21 cellular contexts compared by ENCODE assay signal in the genomic region with DNA sequence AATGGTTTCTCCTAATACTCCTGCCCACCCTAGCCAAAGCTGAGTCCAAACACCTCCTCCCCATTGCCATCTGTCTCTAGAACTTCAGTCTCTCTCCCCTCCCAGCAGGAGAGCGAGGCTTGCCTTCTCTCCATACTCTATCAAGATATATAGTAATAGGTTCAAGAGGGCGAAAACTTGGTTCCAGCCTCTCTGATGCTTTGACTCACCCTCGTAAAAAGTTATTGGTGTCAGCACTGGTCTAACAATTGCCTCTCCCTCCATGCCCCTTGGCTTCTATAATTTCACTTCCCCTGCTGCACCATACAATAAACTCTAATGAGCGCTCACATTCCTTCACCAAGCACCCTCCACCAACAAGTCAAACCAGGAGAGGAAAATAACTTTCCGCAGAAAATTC.
"Had no signal": no experiment of that assay in that cellular context is flagged by ENCODE, and none has a peak within 500 bp of the region (broad histone marks: within the 10 kb centered on the region; RNA-seq: fewer than 3 reads in every experiment).

No MANE protein-coding gene starts in this region.

- H3K36me3 Mint-ChIP-seq: immature natural killer cell; naive B cell; neural progenitor cell; stimulated activated naive B cell treated with anti-CD40 and anti-IgM and Interleukin-4, amounts not matched to agents 10 μg/mL and 1 μg/mL and 100 μg/mL, for 72 hours had no signal

- DNase-seq: dermis blood vessel endothelial cell; effector memory CD4-positive, alpha-beta T cell; foreskin keratinocyte; glutamatergic neuron; heart right ventricle; hypothalamus; immature natural killer cell; islet precursor cell; kidney glomerular epithelial cell; naive B cell; sigmoid colon; spleen; stimulated activated CD4-positive, alpha-beta T cell treated with anti-CD3 and anti-CD28 coated beads, Interleukin-4, amount 100 ng/mL, for 4 hours; stimulated activated naive B cell treated with anti-CD40 and anti-IgM and Interleukin-4, amounts not matched to agents 10 μg/mL and 1 μg/mL and 100 μg/mL, for 72 hours; upper lobe of right lung; uterus had no signal

- H3K27me3 Mint-ChIP-seq: memory B cell; naive B cell; stimulated activated naive B cell treated with anti-CD40 and anti-IgM and Interleukin-4, amounts not matched to agents 10 μg/mL and 1 μg/mL and 100 μg/mL, for 72 hours; stimulated activated naive CD8-positive, alpha-beta T cell treated with anti-CD3 and anti-CD28 coated beads, Interleukin-15, Interleukin-2, amounts not matched to agents 100 ng/mL and 50 ng/mL, for 24 hours had no signal

- ATAC-seq: foreskin keratinocyte; heart right ventricle; left lobe of liver; stimulated activated naive B cell treated with anti-CD40 and anti-IgM and Interleukin-4, amounts not matched to agents 10 μg/mL and 1 μg/mL and 100 μg/mL, for 72 hours; upper lobe of right lung had no signal

- H3K9me3 Mint-ChIP-seq: nephron; neural progenitor cell; stimulated activated naive CD8-positive, alpha-beta T cell treated with anti-CD3 and anti-CD28 coated beads, Interleukin-15, Interleukin-2, amounts not matched to agents 100 ng/mL and 50 ng/mL, for 24 hours had no signal

- H3K4me3 Mint-ChIP-seq: immature natural killer cell; memory B cell; naive B cell; nephron; neural progenitor cell; stimulated activated naive B cell treated with anti-CD40 and anti-IgM and Interleukin-4, amounts not matched to agents 10 μg/mL and 1 μg/mL and 100 μg/mL, for 72 hours; stimulated activated naive CD8-positive, alpha-beta T cell treated with anti-CD3 and anti-CD28 coated beads, Interleukin-15, Interleukin-2, amounts not matched to agents 100 ng/mL and 50 ng/mL, for 24 hours had no signal

- H3K27ac Mint-ChIP-seq: immature natural killer cell; memory B cell; nephron; neural progenitor cell; stimulated activated naive B cell treated with anti-CD40 and anti-IgM and Interleukin-4, amounts not matched to agents 10 μg/mL and 1 μg/mL and 100 μg/mL, for 72 hours; stimulated activated naive CD8-positive, alpha-beta T cell treated with anti-CD3 and anti-CD28 coated beads, Interleukin-15, Interleukin-2, amounts not matched to agents 100 ng/mL and 50 ng/mL, for 24 hours had no signal

- H3K4me1 Mint-ChIP-seq: immature natural killer cell, naive B cell, nephron had no signal
